ENCODE assay signal across 9 cellular contexts in the genomic region with DNA sequence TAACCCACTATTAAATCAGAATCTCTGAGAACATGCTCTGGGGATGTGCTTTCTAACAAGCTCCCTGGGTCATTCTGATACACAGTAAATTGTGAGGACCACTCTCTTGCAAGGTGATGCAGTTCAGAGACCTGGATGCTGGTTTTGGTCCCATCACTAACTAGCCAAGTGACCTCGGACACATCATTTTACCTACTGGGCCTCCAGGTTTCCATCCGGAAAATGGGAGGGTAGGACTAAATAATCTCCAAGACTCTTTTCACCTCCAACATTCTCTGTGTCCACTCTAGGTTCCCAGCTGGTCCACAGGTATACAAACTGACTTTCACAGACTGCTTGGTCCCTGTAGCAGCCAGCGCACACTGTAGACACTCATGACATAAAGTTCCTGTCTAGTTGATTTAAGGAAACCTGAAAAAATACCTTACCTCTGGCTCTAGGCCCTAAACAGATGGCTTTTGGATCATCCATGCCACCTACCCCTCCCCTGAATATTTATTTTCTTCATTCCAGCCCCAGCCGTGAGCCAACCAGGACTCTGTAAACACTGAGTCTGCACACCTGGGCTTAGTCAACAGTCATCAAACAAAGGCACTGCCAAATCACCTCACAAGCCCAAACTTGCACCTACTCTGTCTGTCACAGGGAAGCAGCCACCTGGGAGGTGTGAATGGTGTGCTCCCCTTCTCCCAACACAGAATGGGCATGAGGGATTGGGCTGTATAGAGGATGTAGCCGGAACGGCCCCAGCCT. TPM values are rescaled to one million over a fixed set of nuclear protein-coding genes. Genes with fewer than 3 reads are reported as not detected.
DNase-seq lines count a peak whose midpoint lies in the region; ATAC-seq and TF ChIP-seq lines count a peak whose summit lies in the region.
"Had no signal": no experiment of that assay in that cellular context is flagged by ENCODE, and none has a peak within 500 bp of the region (broad histone marks: within the 10 kb centered on the region; RNA-seq: fewer than 3 reads in every experiment).

No MANE protein-coding gene starts in this region.

- ATAC-seq in Right ventricle myocardium superior (ENCODE audit: poor library complexity) (no peak), right lobe of liver (peak; percentile 58 to 73 (median 70))

- WGBS in right lobe of liver (ENCODE audit: insufficient coverage, low coverage, low lambda C conversion rate, missing lambda C conversion rate), result 34% methylated on average over 3 of the region's 6 CpGs

- TF ChIP-seq POLR2A in right lobe of liver (IDR thresholded peaks at IDR 0.05), result no peak
- TF ChIP-seq POLR2A in vagina (IDR thresholded peaks at IDR 0.05), result no peak

- H3K27ac ChIP-seq in right atrium auricular region, result peak overlapping the region; percentile 24
- peak overlapping the region in 2 of 3 donors; percentile 1 to 55 for H3K27ac ChIP-seq in right lobe of liver
- H3K27ac ChIP-seq in vagina, result peak overlapping the region; percentile 89

- DNase-seq in right atrium auricular region (ENCODE audit: low spot score) (no peak), Right ventricle myocardium superior (no peak), SHP77 treated with DMSO at 0.1 percent for 48 hours (lab: John Stamatoyannopoulos, UW) (peak; percentile 80), right lobe of liver (peak in 2 of 3 donors; percentile 47 to 78), vagina (ENCODE audit: extremely low spot score in 2 of 2) (no peak), mesenteric fat pad (ENCODE audit: low spot score) (no peak)
- no peak for DNase-seq in activated effector memory CD4-positive, alpha-beta T cell treated with anti-CD3 and anti-CD28 coated beads, Interleukin-2, amount 50 U/mL, for 16 hours
- DNase-seq in activated CD8-positive, alpha-beta memory T cell treated with anti-CD3 and anti-CD28 coated beads, Interleukin-2, amount 50 U/mL, for 48 hours, result no peak
- DNase-seq: stimulated activated CD4-positive, alpha-beta T cell treated with anti-CD3 and anti-CD28 coated beads, Interleukin-2, amount 100 ng/mL, for 48 hours had no signal

- intact Hi-C loops in Right ventricle myocardium superior (cut with DNase I) (no loop called here), right lobe of liver (cut with DNase I) (no loop called here), vagina (cut with DNase I) (no loop called here)

- no peak overlapping the region for H3K4me3 ChIP-seq in right atrium auricular region
- H3K4me3 ChIP-seq in right lobe of liver, result no peak overlapping the region
- no peak overlapping the region for H3K4me3 ChIP-seq in vagina

- TF ChIP-seq CTCF in right atrium auricular region (IDR thresholded peaks at IDR 0.05) (no peak), right lobe of liver (IDR thresholded peaks at IDR 0.05) (no peak), vagina (IDR thresholded peaks at IDR 0.05) (no peak)

- H3K36me3 ChIP-seq in right atrium auricular region (no peaks in the 10 kb centered on the region), right lobe of liver (no peaks in the 10 kb centered on the region), vagina (no peaks in the 10 kb centered on the region)

- H3K4me1 ChIP-seq in right atrium auricular region (peaks cover 3 to 81% of the 10 kb centered on the region in 2 donors), right lobe of liver (peaks cover 0 to 31% (median 3%) of the 10 kb centered on the region in 4 donors), vagina (peaks cover 85% of the 10 kb centered on the region)

- H3K9me3 ChIP-seq in right atrium auricular region (no peaks in the 10 kb centered on the region), right lobe of liver (no peaks in the 10 kb centered on the region), vagina (no peaks in the 10 kb centered on the region)

- H3K27me3 ChIP-seq in right atrium auricular region, result no peaks in the 10 kb centered on the region
- no peaks in the 10 kb centered on the region for H3K27me3 ChIP-seq in right lobe of liver
- H3K27me3 ChIP-seq in vagina, result no peaks in the 10 kb centered on the region

RNA-seq across cellular contexts. Expression of gene MRPS23, which starts 51.3 kb away (rescaled TPM):
- total RNA-seq in right atrium auricular region (10 to 100 TPM; 24.1 to 35.3 TPM), Right ventricle myocardium superior (89.8 TPM), right lobe of liver (10 to 100 TPM; 13.0 to 23.0 (median 15.2) TPM), vagina (6.9 TPM), mesenteric fat pad (31.9 TPM)

RNA-seq across cellular contexts. Expression of gene CUEDC1, which starts 54.0 kb away (rescaled TPM):
- total RNA-seq in right atrium auricular region (10 to 100 TPM; 32.5 to 33.3 TPM), Right ventricle myocardium superior (44.6 TPM), right lobe of liver (1 to 10 TPM; 4.0 to 8.5 (median 5.5) TPM), vagina (28.7 TPM), mesenteric fat pad (34.1 TPM)

Comparison
In these comparisons a context has a peak if more than half of its experiments do, and no peak if none do; other contexts are left out.
1. DNase-seq: peak in SHP77 treated with DMSO at 0.1 percent for 48 hours (single experiment) and right lobe of liver (2 of 3); none in right atrium auricular region (single experiment), Right ventricle myocardium superior (single experiment), vagina (0 of 2), activated effector memory CD4-positive, alpha-beta T cell treated with anti-CD3 and anti-CD28 coated beads, Interleukin-2, amount 50 U/mL, for 16 hours (single experiment), mesenteric fat pad (single experiment) and activated CD8-positive, alpha-beta memory T cell treated with anti-CD3 and anti-CD28 coated beads, Interleukin-2, amount 50 U/mL, for 48 hours (single experiment).
2. H3K27ac ChIP-seq: peak in every context shown above with its lines; median percentile 89 in vagina; 28 in right lobe of liver; 24 in right atrium auricular region.